Comparison of ENCODE assay signal across 11 cellular contexts in the genomic region with DNA sequence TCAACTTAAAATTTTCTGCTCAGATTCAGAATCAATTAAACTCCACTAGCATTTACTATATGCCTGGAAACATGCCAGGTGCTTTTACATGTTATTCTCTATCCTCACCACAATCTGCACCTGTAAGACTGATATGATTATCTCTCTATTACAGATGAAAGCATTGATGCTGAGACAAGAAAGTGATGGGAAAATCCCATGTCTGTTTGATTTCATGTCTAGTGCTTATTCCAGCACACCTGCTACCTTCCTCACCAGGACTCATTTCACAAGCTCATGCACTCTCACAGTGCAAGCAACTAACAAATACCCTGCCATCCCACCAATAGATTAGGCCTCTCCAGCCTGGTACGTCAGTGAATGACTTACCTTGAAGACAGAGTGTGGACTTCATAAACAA. TPM values are rescaled to one million over a fixed set of nuclear protein-coding genes. Genes with fewer than 3 reads are reported as not detected.
DNase-seq lines count a peak whose midpoint lies in the region; ATAC-seq and FAIRE-seq lines count a peak whose summit lies in the region.
"Had no signal": no experiment of that assay in that cellular context is flagged by ENCODE, and none has a peak within 500 bp of the region (broad histone marks: within the 10 kb centered on the region; RNA-seq: fewer than 3 reads in every experiment).

No MANE protein-coding gene starts in this region.

- H3K27me3 Mint-ChIP-seq in naive thymus-derived CD8-positive, alpha-beta T cell = peaks cover 0 to 1% (median 0%) of the 10 kb centered on the region in 5 donors

- no peaks in the 10 kb centered on the region for H3K9me3 Mint-ChIP-seq in naive thymus-derived CD8-positive, alpha-beta T cell

- H3K36me3 Mint-ChIP-seq in naive thymus-derived CD8-positive, alpha-beta T cell = no peaks in the 10 kb centered on the region

- H3K4me1 Mint-ChIP-seq in naive thymus-derived CD8-positive, alpha-beta T cell = peaks cover 14 to 32% (median 25%) of the 10 kb centered on the region in 4 donors

- peak; percentile 77 for ATAC-seq in HG02610 (IDR thresholded peaks at IDR 0.05; ENCODE audit: unreplicated experiment)
- ATAC-seq in naive thymus-derived CD8-positive, alpha-beta T cell = peak; percentile 68 to 86
- ATAC-seq in HG02840 (IDR thresholded peaks at IDR 0.05; ENCODE audit: low FRiP score, unreplicated experiment) = no peak
- ATAC-seq: A549, HCT116 had no signal

- FAIRE-seq in HTR-8/SVneo (lab: Jason Lieb, UNC) = no peak
- FAIRE-seq: A549, astrocyte had no signal

- peak; percentile 18 for DNase-seq in NCI-H510A treated with DMSO at 0.1 percent for 48 hours (lab: John Stamatoyannopoulos, UW)
- DNase-seq in NCI-H510A (lab: John Stamatoyannopoulos, UW) = no peak
- peak; percentile 26 for DNase-seq in NCI-H2107 (lab: John Stamatoyannopoulos, UW)
- peak in 1 of 10 donors; percentile 20 for DNase-seq in naive thymus-derived CD8-positive, alpha-beta T cell
- DNase-seq in amniotic stem cell (lab: John Stamatoyannopoulos, UW) = no peak
- no peak for DNase-seq in HTR-8/SVneo (ENCODE audit: insufficient read length, low spot score)

- POLR2A ChIA-PET in naive thymus-derived CD8-positive, alpha-beta T cell (lab: Charles Lee) = no interaction called here

- peak overlapping the region in 4 of 10 donors; percentile 0 to 22 (median 14) for H3K27ac Mint-ChIP-seq in naive thymus-derived CD8-positive, alpha-beta T cell

- H3K4me3 Mint-ChIP-seq in naive thymus-derived CD8-positive, alpha-beta T cell = no peak overlapping the region

RNA-seq across cellular contexts. Expression of gene BCL6, which starts 25.0 kb away (rescaled TPM):
- 10 to 100 TPM; 21.3 to 23.0 TPM for total RNA-seq in naive thymus-derived CD8-positive, alpha-beta T cell
- polyA plus RNA-seq in naive thymus-derived CD8-positive, alpha-beta T cell = 1 to 10 TPM; 1.1 to 2.7 (median 2.3) TPM

Comparison
In these comparisons a context has a peak if more than half of its experiments do, and no peak if none do; other contexts are left out.
1. DNase-seq: peak in NCI-H510A treated with DMSO at 0.1 percent for 48 hours (single experiment) and NCI-H2107 (single experiment); none in NCI-H510A (single experiment), amniotic stem cell (single experiment) and HTR-8/SVneo (single experiment).